Comparison of ENCODE assay signal across 3 cellular contexts in genomic region chr11:87339416-87339815, GRCh38.
"Had no signal": no experiment of that assay in that cellular context is flagged by ENCODE, and none has a peak within 500 bp of the region (broad histone marks: within the 10 kb centered on the region; RNA-seq: fewer than 3 reads in every experiment).

No MANE protein-coding gene starts in this region.

- DNase-seq: GDM1, GF-D8 had no signal

- H3K4me3 ChIP-seq: GM12878 had no signal

- ATAC-seq: GM12878 had no signal
